24 cellular contexts compared by ENCODE assay signal in genomic region chr2:172038121-172038520, GRCh38. TPM values are rescaled to one million over a fixed set of nuclear protein-coding genes. Genes with fewer than 3 reads are reported as not detected.
"Had no signal": no experiment of that assay in that cellular context is flagged by ENCODE, and none has a peak within 500 bp of the region (broad histone marks: within the 10 kb centered on the region; RNA-seq: fewer than 3 reads in every experiment).

No MANE protein-coding gene starts in this region.

- H3K9me3 Mint-ChIP-seq: activated B cell treated with CpG ODN at 0.5 μM for 24 hours; activated CD8-positive, alpha-beta T cell treated with anti-CD3 and anti-CD28 coated beads for 36 hours; activated naive CD4-positive, alpha-beta T cell treated with anti-CD3 and anti-CD28 coated beads, Interleukin-2, amount 10 ng/mL, durations not matched to agents 7 days and 5 days; central memory CD8-positive, alpha-beta T cell; T-helper 2 cell treated with Interferon-gamma antibody and Interleukin-4, amounts not matched to agents 5 μg/mL and 100 μg/mL, for 36 hours had no signal

- H3K27ac Mint-ChIP-seq: activated B cell treated with CpG ODN at 0.5 μM for 24 hours; activated CD8-positive, alpha-beta T cell treated with anti-CD3 and anti-CD28 coated beads for 36 hours; activated naive CD4-positive, alpha-beta T cell treated with anti-CD3 and anti-CD28 coated beads, Interleukin-2, amount 10 ng/mL, durations not matched to agents 7 days and 5 days; T-helper 2 cell treated with Interferon-gamma antibody and Interleukin-4, amounts not matched to agents 5 μg/mL and 100 μg/mL, for 36 hours had no signal

- H3K4me3 ChIP-seq: ascending aorta, colonic mucosa, gastroesophageal sphincter, heart left ventricle, left lung, tibial nerve had no signal

- H3K9me3 ChIP-seq: ascending aorta, colonic mucosa, gastroesophageal sphincter, heart left ventricle, left lung, tibial nerve had no signal

- H3K27me3 Mint-ChIP-seq: activated B cell treated with CpG ODN at 0.5 μM for 24 hours; activated CD8-positive, alpha-beta T cell treated with anti-CD3 and anti-CD28 coated beads for 36 hours; activated naive CD4-positive, alpha-beta T cell treated with anti-CD3 and anti-CD28 coated beads, Interleukin-2, amount 10 ng/mL, durations not matched to agents 7 days and 5 days; central memory CD8-positive, alpha-beta T cell had no signal

- H3K27me3 ChIP-seq: ascending aorta, colonic mucosa, gastroesophageal sphincter, heart left ventricle, left lung, tibial nerve had no signal

- H3K4me1 ChIP-seq: ascending aorta, colonic mucosa, gastroesophageal sphincter, heart left ventricle, left lung, tibial nerve had no signal

- ATAC-seq: activated CD8-positive, alpha-beta T cell treated with anti-CD3 and anti-CD28 coated beads for 36 hours; gastroesophageal sphincter; heart left ventricle; left lung had no signal

- H3K4me1 Mint-ChIP-seq: activated B cell treated with CpG ODN at 0.5 μM for 24 hours; activated naive CD4-positive, alpha-beta T cell treated with anti-CD3 and anti-CD28 coated beads, Interleukin-2, amount 10 ng/mL, durations not matched to agents 7 days and 5 days; central memory CD8-positive, alpha-beta T cell had no signal

- H3K36me3 ChIP-seq: ascending aorta, colonic mucosa, gastroesophageal sphincter, heart left ventricle, left lung, tibial nerve had no signal

- H3K36me3 Mint-ChIP-seq: activated naive CD4-positive, alpha-beta T cell treated with anti-CD3 and anti-CD28 coated beads, Interleukin-2, amount 10 ng/mL, durations not matched to agents 7 days and 5 days had no signal

- H3K27ac ChIP-seq: ascending aorta, colonic mucosa, gastroesophageal sphincter, heart left ventricle, left lung, tibial nerve had no signal

- DNase-seq: activated B cell treated with CpG ODN at 0.5 μM for 24 hours; activated CD4-positive, alpha-beta T cell treated with anti-CD3 and anti-CD28 coated beads for 48 hours; activated CD8-positive, alpha-beta T cell treated with anti-CD3 and anti-CD28 coated beads for 36 hours; activated effector memory CD4-positive, alpha-beta T cell treated with Interleukin-2 at 50 U/mL for 16 hours; activated naive CD4-positive, alpha-beta T cell treated with anti-CD3 and anti-CD28 coated beads, Interleukin-2, amount 10 ng/mL, durations not matched to agents 7 days and 5 days; activated T-cell treated with anti-CD3 and anti-CD28 coated beads, Interleukin-2, amount 50 U/mL, for 48 hours; colonic mucosa; erythroblast; heart left ventricle; left lung; nephron progenitor cell; nucleus accumbens; stimulated activated CD4-positive, alpha-beta T cell treated with anti-CD3 and anti-CD28 coated beads, Interleukin-12 subunit alpha, Interleukin-12 subunit beta, amount 100 ng/mL, for 4 hours; stimulated activated CD4-positive, alpha-beta T cell treated with anti-CD3 and anti-CD28 coated beads, Interleukin-1b, Interleukin-23, amount 100 ng/mL, for 48 hours; stimulated activated CD8-positive, alpha-beta memory T cell treated with anti-CD3 and anti-CD28 coated beads, Interleukin-4, amount 100 ng/mL, for 48 hours; stimulated activated naive CD4-positive, alpha-beta T cell treated with Interleukin-2 at 50 U/mL for 16 hours had no signal

- H3K4me3 Mint-ChIP-seq: activated B cell treated with CpG ODN at 0.5 μM for 24 hours; activated CD8-positive, alpha-beta T cell treated with anti-CD3 and anti-CD28 coated beads for 36 hours; activated naive CD4-positive, alpha-beta T cell treated with anti-CD3 and anti-CD28 coated beads, Interleukin-2, amount 10 ng/mL, durations not matched to agents 7 days and 5 days; central memory CD8-positive, alpha-beta T cell; nephron progenitor cell; T-helper 2 cell treated with Interferon-gamma antibody and Interleukin-4, amounts not matched to agents 5 μg/mL and 100 μg/mL, for 36 hours had no signal

RNA-seq across cellular contexts. Expression of gene METAP1D, which starts 38.4 kb away (rescaled TPM):
- total RNA-seq: ascending aorta had no signal

RNA-seq across cellular contexts. Expression of gene DLX1, which starts 47.2 kb away (rescaled TPM):
- total RNA-seq: activated B cell treated with CpG ODN at 0.5 μM for 24 hours; activated CD8-positive, alpha-beta T cell treated with anti-CD3 and anti-CD28 coated beads for 36 hours; ascending aorta; left lung; lung microvascular endothelial cell; posterior vena cava; subcutaneous adipose tissue had no signal
